1 cellular context compared by ENCODE assay signal in genomic region chr2:28357948-28358667, GRCh38.
TF ChIP-seq lines count a peak whose summit lies in the region.

No MANE protein-coding gene starts in this region.

TF ChIP-seq in H1, 55 proteins besides CTCF, POLR2A, EP300 and RAD21 (continued from another document):
- no peak for TF ChIP-seq FOSL1 (IDR thresholded peaks at IDR 0.05; ENCODE audit: insufficient read depth, low read depth, low read length)
